8 cellular contexts compared by ENCODE assay signal in genomic region chr13:28138756-28139470, GRCh38. TPM values are rescaled to one million over a fixed set of nuclear protein-coding genes. Genes with fewer than 3 reads are reported as not detected.
DNase-seq lines count a peak whose midpoint lies in the region; ATAC-seq and TF ChIP-seq lines count a peak whose summit lies in the region.

No MANE protein-coding gene starts in this region.

- H3K36me3 ChIP-seq in osteoblast (ENCODE audit: insufficient read depth, low read length): no peaks in the 10 kb centered on the region

- peaks cover 57% of the 10 kb centered on the region for H3K79me2 ChIP-seq in osteoblast (ENCODE audit: insufficient read depth, low read length)

- peaks cover 6% of the 10 kb centered on the region for H3K27me3 Mint-ChIP-seq in glutamatergic neuron (ENCODE audit: unreplicated experiment)

- H3K36me3 Mint-ChIP-seq in activated naive CD4-positive, alpha-beta T cell treated with anti-CD3 and anti-CD28 coated beads, Interleukin-2, amount 50 U/mL, for 72 hours: peaks cover 12% of the 10 kb centered on the region in 2 donors
- no peaks in the 10 kb centered on the region for H3K36me3 Mint-ChIP-seq in glutamatergic neuron (ENCODE audit: unreplicated experiment)

- peak overlapping the region; percentile 93 for H3K4me3 Mint-ChIP-seq in glutamatergic neuron (ENCODE audit: unreplicated experiment)

- H3K4me1 ChIP-seq in osteoblast (ENCODE audit: insufficient read depth, low read length): peaks cover 23% of the 10 kb centered on the region

- TF ChIP-seq CTCF in glutamatergic neuron (IDR thresholded peaks at IDR 0.05; ENCODE audit: partially characterized antibody, unreplicated experiment): no peak
- no peak for TF ChIP-seq CTCF in osteoblast (IDR thresholded peaks at IDR 0.05; ENCODE audit: extremely low read depth, low read depth, low read length)

- no peaks in the 10 kb centered on the region for H3K27me3 ChIP-seq in osteoblast (ENCODE audit: insufficient read depth, low read length)

- no peak for TF ChIP-seq EP300 in Ishikawa (IDR thresholded peaks at IDR 0.05; ENCODE audit: borderline replicate concordance)

- H3K4me1 Mint-ChIP-seq in glutamatergic neuron (ENCODE audit: low read depth, unreplicated experiment): peaks cover 16% of the 10 kb centered on the region

- H3K9me3 Mint-ChIP-seq in activated naive CD4-positive, alpha-beta T cell treated with anti-CD3 and anti-CD28 coated beads, Interleukin-2, amount 50 U/mL, for 72 hours: no peaks in the 10 kb centered on the region
- peaks cover 6% of the 10 kb centered on the region for H3K9me3 Mint-ChIP-seq in glutamatergic neuron (ENCODE audit: unreplicated experiment)

- H3K9me3 ChIP-seq in osteoblast (ENCODE audit: low read depth, low read length): no peaks in the 10 kb centered on the region

- TF ChIP-seq RAD21 in Ishikawa (IDR thresholded peaks at IDR 0.05; ENCODE audit: low read depth): no peak

- H4K20me1 ChIP-seq in osteoblast (ENCODE audit: insufficient read depth, low read length): peaks cover 35% of the 10 kb centered on the region

- H2AFZ ChIP-seq in osteoblast (ENCODE audit: low read length): peak overlapping the region; percentile 45

- H3K4me3 ChIP-seq in osteoblast (ENCODE audit: insufficient read depth, low read length): peak overlapping the region; percentile 82

- DNase-seq in DMS53 treated with DMSO at 0.1 percent for 48 hours (lab: John Stamatoyannopoulos, UW; ENCODE audit: unreplicated experiment): peak; percentile 57
- DNase-seq in activated naive CD4-positive, alpha-beta T cell treated with anti-CD3 and anti-CD28 coated beads, Interleukin-2, amount 50 U/mL, for 72 hours (ENCODE audit: low spot score in 2 of 2): peak; percentile 76 to 79
- peak; percentile 82 for DNase-seq in glutamatergic neuron
- DNase-seq in osteoblast (ENCODE audit: insufficient read length, low spot score, missing footprints): peak; percentile 90

- H3K4me2 ChIP-seq in osteoblast (ENCODE audit: insufficient read depth, low read length): peak overlapping the region; percentile 99

- ATAC-seq in GM21526 (IDR thresholded peaks at IDR 0.05; ENCODE audit: low FRiP score, unreplicated experiment) (peak; percentile 43), SK-N-SH treated with all-trans-retinoic acid at 6 μM for 48 hours (peak; percentile 81)
- ATAC-seq in activated naive CD4-positive, alpha-beta T cell treated with anti-CD3 and anti-CD28 coated beads, Interleukin-2, amount 50 U/mL, for 72 hours: peak; percentile 69 to 79

- H3K27ac Mint-ChIP-seq in activated naive CD4-positive, alpha-beta T cell treated with anti-CD3 and anti-CD28 coated beads, Interleukin-2, amount 50 U/mL, for 72 hours: peak overlapping the region; percentile 89 to 97
- H3K27ac Mint-ChIP-seq in glutamatergic neuron (ENCODE audit: unreplicated experiment): peak overlapping the region; percentile 70

- peak overlapping the region; percentile 77 for H3K27ac ChIP-seq in osteoblast (ENCODE audit: low read depth, low read length)
- peak overlapping the region; percentile 75 for H3K27ac ChIP-seq in temporal lobe (ENCODE audit: low read depth, low read length)

TF ChIP-seq in Ishikawa, 13 proteins besides CTCF, POLR2A, EP300 and RAD21:
- TF ChIP-seq TCF12 (IDR thresholded peaks at IDR 0.05; ENCODE audit: low read depth) (peak; percentile 38; the same call in 1 of the 2 replicates), ZBTB7A (IDR thresholded peaks at IDR 0.05; ENCODE audit: low read depth) (no peak), FOXM1 (IDR thresholded peaks at IDR 0.05; ENCODE audit: borderline replicate concordance, low read depth) (no peak), TAF1 (IDR thresholded peaks at IDR 0.05; ENCODE audit: low read depth) (peak; percentile 50; the same call in 1 of the 2 replicates), USF1 (IDR thresholded peaks at IDR 0.05) (peak; percentile 42; the same call in 1 of the 2 replicates), EGR1 (IDR thresholded peaks at IDR 0.05) (peak; percentile 69)
- TF ChIP-seq, protein P1, sequence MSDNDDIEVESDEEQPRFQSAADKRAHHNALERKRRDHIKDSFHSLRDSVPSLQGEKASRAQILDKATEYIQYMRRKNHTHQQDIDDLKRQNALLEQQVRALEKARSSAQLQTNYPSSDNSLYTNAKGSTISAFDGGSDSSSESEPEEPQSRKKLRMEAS (IDR thresholded peaks at IDR 0.05): peak; percentile 83
TF ChIP-seq in Ishikawa: peak in this region for 5.

TF ChIP-seq in SK-N-SH treated with all-trans-retinoic acid at 6 μM for 48 hours, 23 proteins besides CTCF, POLR2A, EP300 and RAD21:
- TF ChIP-seq ZNF565 (CRISPR knock-in tag; conservative IDR thresholded peaks at IDR 0.05; ENCODE audit: low read depth): no peak
- no peak for TF ChIP-seq ZC3H10 (CRISPR knock-in tag; IDR thresholded peaks at IDR 0.05)
- TF ChIP-seq, protein P2, sequence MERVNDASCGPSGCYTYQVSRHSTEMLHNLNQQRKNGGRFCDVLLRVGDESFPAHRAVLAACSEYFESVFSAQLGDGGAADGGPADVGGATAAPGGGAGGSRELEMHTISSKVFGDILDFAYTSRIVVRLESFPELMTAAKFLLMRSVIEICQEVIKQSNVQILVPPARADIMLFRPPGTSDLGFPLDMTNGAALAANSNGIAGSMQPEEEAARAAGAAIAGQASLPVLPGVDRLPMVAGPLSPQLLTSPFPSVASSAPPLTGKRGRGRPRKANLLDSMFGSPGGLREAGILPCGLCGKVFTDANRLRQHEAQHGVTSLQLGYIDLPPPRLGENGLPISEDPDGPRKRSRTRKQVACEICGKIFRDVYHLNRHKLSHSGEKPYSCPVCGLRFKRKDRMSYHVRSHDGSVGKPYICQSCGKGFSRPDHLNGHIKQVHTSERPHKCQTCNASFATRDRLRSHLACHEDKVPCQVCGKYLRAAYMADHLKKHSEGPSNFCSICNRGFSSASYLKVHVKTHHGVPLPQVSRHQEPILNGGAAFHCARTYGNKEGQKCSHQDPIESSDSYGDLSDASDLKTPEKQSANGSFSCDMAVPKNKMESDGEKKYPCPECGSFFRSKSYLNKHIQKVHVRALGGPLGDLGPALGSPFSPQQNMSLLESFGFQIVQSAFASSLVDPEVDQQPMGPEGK (CRISPR knock-in tag; IDR thresholded peaks at IDR 0.05; ENCODE audit: borderline replicate concordance): no peak
- no peak for TF ChIP-seq ZFP3 (CRISPR knock-in tag; IDR thresholded peaks at IDR 0.05)
- no peak for TF ChIP-seq SNAI2 (CRISPR knock-in tag; IDR thresholded peaks at IDR 0.05)
- no peak for TF ChIP-seq CSDC2 (CRISPR knock-in tag; IDR thresholded peaks at IDR 0.05)
- TF ChIP-seq ESRRG (CRISPR knock-in tag; IDR thresholded peaks at IDR 0.05): no peak
- TF ChIP-seq, protein P3, sequence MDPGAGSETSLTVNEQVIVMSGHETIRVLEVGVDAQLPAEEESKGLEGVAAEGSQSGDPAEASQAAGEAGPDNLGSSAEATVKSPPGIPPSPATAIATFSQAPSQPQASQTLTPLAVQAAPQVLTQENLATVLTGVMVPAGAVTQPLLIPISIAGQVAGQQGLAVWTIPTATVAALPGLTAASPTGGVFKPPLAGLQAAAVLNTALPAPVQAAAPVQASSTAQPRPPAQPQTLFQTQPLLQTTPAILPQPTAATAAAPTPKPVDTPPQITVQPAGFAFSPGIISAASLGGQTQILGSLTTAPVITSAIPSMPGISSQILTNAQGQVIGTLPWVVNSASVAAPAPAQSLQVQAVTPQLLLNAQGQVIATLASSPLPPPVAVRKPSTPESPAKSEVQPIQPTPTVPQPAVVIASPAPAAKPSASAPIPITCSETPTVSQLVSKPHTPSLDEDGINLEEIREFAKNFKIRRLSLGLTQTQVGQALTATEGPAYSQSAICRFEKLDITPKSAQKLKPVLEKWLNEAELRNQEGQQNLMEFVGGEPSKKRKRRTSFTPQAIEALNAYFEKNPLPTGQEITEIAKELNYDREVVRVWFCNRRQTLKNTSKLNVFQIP (CRISPR knock-in tag; IDR thresholded peaks at IDR 0.05; ENCODE audit: borderline replicate concordance, low read depth): no peak
- no peak for TF ChIP-seq ZFP30 (CRISPR knock-in tag; IDR thresholded peaks at IDR 0.05)
- no peak for TF ChIP-seq PPARA (CRISPR knock-in tag; IDR thresholded peaks at IDR 0.05; ENCODE audit: borderline replicate concordance)
- no peak for TF ChIP-seq TOX (CRISPR knock-in tag; IDR thresholded peaks at IDR 0.05; ENCODE audit: borderline replicate concordance)

RNA-seq across cellular contexts. Expression of gene PAN3, which starts 0.6 kb away (rescaled TPM):
- 10 to 100 TPM; 19.4 to 35.4 TPM for total RNA-seq in activated naive CD4-positive, alpha-beta T cell treated with anti-CD3 and anti-CD28 coated beads, Interleukin-2, amount 50 U/mL, for 72 hours
- total RNA-seq in glutamatergic neuron (ENCODE audit: unreplicated experiment) (27.4 TPM), osteoblast (27.5 and 31.8 TPM in 2 replicates), temporal lobe (33.2 TPM)

RNA-seq across cellular contexts. Expression of gene FLT3, which starts 38.5 kb away (rescaled TPM):
- total RNA-seq in activated naive CD4-positive, alpha-beta T cell treated with anti-CD3 and anti-CD28 coated beads, Interleukin-2, amount 50 U/mL, for 72 hours: not detected
- total RNA-seq in glutamatergic neuron (ENCODE audit: unreplicated experiment): not detected
- not detected in 2 replicates for total RNA-seq in osteoblast
- total RNA-seq in temporal lobe: 2.5 TPM

Comparison
In these comparisons a context has a peak if more than half of its experiments do, and no peak if none do; other contexts are left out.
1. Peak in every context shown above with its lines: DNase-seq, ATAC-seq, H3K4me3 ChIP-seq and H3K27ac ChIP-seq.